ENCODE assay signal across 8 cellular contexts in genomic region chr20:23147964-23148720, GRCh38.
A peak's percentile ranks its signal among the peaks of the same experiment; 100 is the strongest.
DNase-seq lines count a peak whose midpoint lies in the region; ATAC-seq, FAIRE-seq and TF ChIP-seq lines count a peak whose summit lies in the region.

No MANE protein-coding gene starts in this region.

- peaks cover under 1 to 2% (median 1%) of the 10 kb centered on the region in 3 donors for H3K4me1 Mint-ChIP-seq in CD8-positive, alpha-beta memory T cell
- H3K4me1 Mint-ChIP-seq in activated naive CD8-positive, alpha-beta T cell treated with anti-CD3 and anti-CD28 coated beads, Interleukin-2, amount 50 U/mL, for 24 hours: peaks cover 26% of the 10 kb centered on the region

- H3K4me3 ChIP-seq in CD8-positive, alpha-beta memory T cell (ENCODE audit: low read length): no peak overlapping the region
- no peak overlapping the region for H3K4me3 ChIP-seq in Loucy (ENCODE audit: low read length, poor library complexity, severe bottlenecking)
- H3K4me3 ChIP-seq in keratinocyte (ENCODE audit: control insufficient read depth in 2 of 3, extremely low read depth in 1 of 3, insufficient read depth in 2 of 3, low read depth in 1 of 3, low read length in 3 of 3): no peak overlapping the region
- no peak overlapping the region for H3K4me3 ChIP-seq in thyroid gland (replicated peaks in 1 of 3)

- H3K36me3 Mint-ChIP-seq in CD8-positive, alpha-beta memory T cell: no peaks in the 10 kb centered on the region
- H3K36me3 Mint-ChIP-seq in activated naive CD8-positive, alpha-beta T cell treated with anti-CD3 and anti-CD28 coated beads, Interleukin-2, amount 50 U/mL, for 24 hours (ENCODE audit: low read depth): no peaks in the 10 kb centered on the region

- intact Hi-C loops in thyroid gland (cut with DNase I): no loop called here

- H3K9me1 ChIP-seq in keratinocyte (ENCODE audit: control insufficient read depth, extremely low read depth, insufficient read depth, low read length): no peaks in the 10 kb centered on the region

- peak; percentile 56 for ATAC-seq in GM21423 (IDR thresholded peaks at IDR 0.05; ENCODE audit: unreplicated experiment)
- peak; percentile 87 for ATAC-seq in activated naive CD8-positive, alpha-beta T cell treated with anti-CD3 and anti-CD28 coated beads, Interleukin-2, amount 50 U/mL, for 24 hours

- no peaks in the 10 kb centered on the region for H3K4me1 ChIP-seq in CD8-positive, alpha-beta memory T cell (ENCODE audit: insufficient read depth, low read length)
- H3K4me1 ChIP-seq in Loucy (ENCODE audit: insufficient read depth, low read length, poor library complexity, severe bottlenecking) (peaks cover 61% of the 10 kb centered on the region), keratinocyte (ENCODE audit: control insufficient read depth, extremely low read depth, insufficient read depth, low read length) (peaks cover 31% of the 10 kb centered on the region), thyroid gland (peaks cover 0 to 44% of the 10 kb centered on the region in 2 donors)

- H2AFZ ChIP-seq in Loucy (ENCODE audit: low read length) (peak overlapping the region; percentile 38), keratinocyte (ENCODE audit: control insufficient read depth, low read length) (peak overlapping the region; percentile 32)

- no peaks in the 10 kb centered on the region for H3K9me3 ChIP-seq in CD8-positive, alpha-beta memory T cell (ENCODE audit: low read length)
- no peaks in the 10 kb centered on the region for H3K9me3 ChIP-seq in Loucy (ENCODE audit: insufficient read depth, low read depth, low read length)
- no peaks in the 10 kb centered on the region for H3K9me3 ChIP-seq in keratinocyte (ENCODE audit: control insufficient read depth, low read depth, low read length)
- H3K9me3 ChIP-seq in thyroid gland: no peaks in the 10 kb centered on the region

- TF ChIP-seq CTCF in Loucy (conservative IDR thresholded peaks at IDR 0.05; ENCODE audit: low read length) (no peak), keratinocyte (optimal IDR thresholded peaks at IDR 0.05 in 1 of 3, IDR thresholded peaks at IDR 0.05 in 1 of 3, conservative IDR thresholded peaks at IDR 0.05 in 1 of 3; ENCODE audit: extremely low read depth in 1 of 3, insufficient read depth in 2 of 3, low read length in 3 of 3) (no peak), thyroid gland (IDR thresholded peaks at IDR 0.05) (no peak)

- POLR2A ChIA-PET in CD8-positive, alpha-beta memory T cell (lab: Charles Lee): no interaction called here

- H3K36me3 ChIP-seq in CD8-positive, alpha-beta memory T cell (ENCODE audit: insufficient read depth, low read length): no peaks in the 10 kb centered on the region
- H3K36me3 ChIP-seq in Loucy (ENCODE audit: insufficient read depth, low read length) (no peaks in the 10 kb centered on the region), keratinocyte (ENCODE audit: control insufficient read depth in 2 of 2, extremely low read depth in 1 of 2, insufficient read depth in 2 of 2, low read length in 2 of 2) (no peaks in the 10 kb centered on the region), thyroid gland (no peaks in the 10 kb centered on the region)

- H3K4me2 ChIP-seq in Loucy (ENCODE audit: low read depth, low read length, poor library complexity, severe bottlenecking) (peak overlapping the region; percentile 16), keratinocyte (ENCODE audit: control insufficient read depth, extremely low read depth, insufficient read depth, low read depth, low read length) (peak overlapping the region; percentile 12)

- H3F3A ChIP-seq in Loucy (ENCODE audit: low read depth): no peaks in the 10 kb centered on the region

- dilution Hi-C loops in keratinocyte (cut with MboI; ENCODE audit: extremely low pct_ligation_motif_present, low sequenced_read_pairs): no loop called here

- CTCF ChIA-PET in CD8-positive, alpha-beta memory T cell (lab: Charles Lee): no interaction called here

- H3K9me2 ChIP-seq in Loucy (replicated peaks; ENCODE audit: low read depth, low read length): no peaks in the 10 kb centered on the region

- no peaks in the 10 kb centered on the region for H3K9me3 Mint-ChIP-seq in CD8-positive, alpha-beta memory T cell
- no peaks in the 10 kb centered on the region for H3K9me3 Mint-ChIP-seq in activated naive CD8-positive, alpha-beta T cell treated with anti-CD3 and anti-CD28 coated beads, Interleukin-2, amount 50 U/mL, for 24 hours

- 60 to 64% methylated on average over 7 to 9 of the region's 9 CpGs for WGBS in thyroid gland, 2 donors

- H4K20me1 ChIP-seq in Loucy (ENCODE audit: insufficient read depth, low read length, poor library complexity, severe bottlenecking) (no peaks in the 10 kb centered on the region), keratinocyte (ENCODE audit: control insufficient read depth, extremely low read depth, insufficient read depth, low read length) (no peaks in the 10 kb centered on the region)

- TF ChIP-seq POLR2A in thyroid gland (IDR thresholded peaks at IDR 0.05): peak in 1 of 2 donors; percentile 10

- H3K27ac Mint-ChIP-seq in CD8-positive, alpha-beta memory T cell: no peak overlapping the region
- H3K27ac Mint-ChIP-seq in activated naive CD8-positive, alpha-beta T cell treated with anti-CD3 and anti-CD28 coated beads, Interleukin-2, amount 50 U/mL, for 24 hours: no peak overlapping the region

- H3K79me2 ChIP-seq in Loucy (ENCODE audit: insufficient read depth, low read length) (no peaks in the 10 kb centered on the region), keratinocyte (ENCODE audit: control insufficient read depth, insufficient read depth, low read length) (no peaks in the 10 kb centered on the region)

- H3K9ac ChIP-seq in Loucy (ENCODE audit: low read depth, low read length, poor library complexity, severe bottlenecking): peak overlapping the region; percentile 12
- peak overlapping the region; percentile 6 for H3K9ac ChIP-seq in keratinocyte (ENCODE audit: control insufficient read depth, extremely low read depth, insufficient read depth, low read length)

- peaks cover 0 to 3% of the 10 kb centered on the region in 2 donors for H3K27me3 Mint-ChIP-seq in CD8-positive, alpha-beta memory T cell
- peaks cover 3% of the 10 kb centered on the region for H3K27me3 Mint-ChIP-seq in activated naive CD8-positive, alpha-beta T cell treated with anti-CD3 and anti-CD28 coated beads, Interleukin-2, amount 50 U/mL, for 24 hours

- no peaks in the 10 kb centered on the region for H3K27me3 ChIP-seq in CD8-positive, alpha-beta memory T cell (ENCODE audit: insufficient read depth, low read length, poor library complexity, severe bottlenecking)
- H3K27me3 ChIP-seq in Loucy (ENCODE audit: insufficient read depth, low read length, poor library complexity, severe bottlenecking): no peaks in the 10 kb centered on the region
- H3K27me3 ChIP-seq in keratinocyte (ENCODE audit: control insufficient read depth, extremely low read depth, insufficient read depth, low read length): no peaks in the 10 kb centered on the region
- no peaks in the 10 kb centered on the region for H3K27me3 ChIP-seq in thyroid gland

- H3K4me3 Mint-ChIP-seq in CD8-positive, alpha-beta memory T cell: no peak overlapping the region
- no peak overlapping the region for H3K4me3 Mint-ChIP-seq in activated naive CD8-positive, alpha-beta T cell treated with anti-CD3 and anti-CD28 coated beads, Interleukin-2, amount 50 U/mL, for 24 hours

- no peak for DNase-seq in CD8-positive, alpha-beta memory T cell
- peak; percentile 24 for DNase-seq in activated naive CD8-positive, alpha-beta T cell treated with anti-CD3 and anti-CD28 coated beads, Interleukin-2, amount 50 U/mL, for 24 hours
- no peak for DNase-seq in keratinocyte (ENCODE audit: low read depth, low spot score)
- DNase-seq in thyroid gland: peak in 1 of 2 donors; percentile 19
- no peak for DNase-seq in DMS79 treated with DMSO at 0.1 percent for 48 hours (lab: John Stamatoyannopoulos, UW)
- no peak for DNase-seq in epidermal melanocyte (ENCODE audit: insufficient read length, low spot score)

- FAIRE-seq in keratinocyte (lab: Jason Lieb, UNC): peak; percentile 87

- peak overlapping the region; percentile 83 for H3K27ac ChIP-seq in CD8-positive, alpha-beta memory T cell (ENCODE audit: low read depth, low read length)
- peak overlapping the region; percentile 65 for H3K27ac ChIP-seq in keratinocyte (ENCODE audit: control insufficient read depth, insufficient read depth, low read length)
- peak overlapping the region; percentile 21 to 67 (median 39) for H3K27ac ChIP-seq in thyroid gland
